Comparison of ENCODE assay signal across 15 cellular contexts in genomic region chrX:19303216-19303880, GRCh38. TPM values are rescaled to one million over a fixed set of nuclear protein-coding genes. Genes with fewer than 3 reads are reported as not detected.
A peak's percentile ranks its signal among the peaks of the same experiment; 100 is the strongest.
DNase-seq lines count a peak whose midpoint lies in the region; ATAC-seq, FAIRE-seq and TF ChIP-seq lines count a peak whose summit lies in the region.
"Had no signal": no experiment of that assay in that cellular context is flagged by ENCODE, and none has a peak within 500 bp of the region (broad histone marks: within the 10 kb centered on the region; RNA-seq: fewer than 3 reads in every experiment).

No MANE protein-coding gene starts in this region.

- DNase-seq in A172 (ENCODE audit: low spot score) (peak; percentile 2), GM19239 (ENCODE audit: insufficient read length, low spot score) (no peak), brain microvascular endothelial cell (peak; percentile 47), hepatocyte (ENCODE audit: low spot score) (peak; percentile 48), kidney (no peak), MM.1S (no peak), G401 (ENCODE audit: low spot score) (no peak)
- DNase-seq: activated CD8-positive, alpha-beta memory T cell treated with anti-CD3 and anti-CD28 coated beads, Interleukin-2, amount 50 U/mL, for 48 hours; pancreas; stimulated activated CD4-positive, alpha-beta T cell treated with anti-CD3 and anti-CD28 coated beads, Interleukin-4, amount 100 ng/mL, for 1 hour had no signal

- FAIRE-seq in GM19239 (lab: Jason Lieb, UNC) = peak; percentile 62
- no peak for FAIRE-seq in kidney (lab: Jason Lieb, UNC)
- FAIRE-seq: H1, pancreas had no signal

- H3K9me2 ChIP-seq in hepatocyte (replicated peaks; ENCODE audit: insufficient read depth) (no peaks in the 10 kb centered on the region), MM.1S (replicated peaks; ENCODE audit: insufficient read depth, low read length) (no peaks in the 10 kb centered on the region)

- in situ Hi-C loops in brain microvascular endothelial cell (cut with HindIII; ENCODE audit: low pct_ligation_motif_present, low sequenced_read_pairs) (no loop called here), G401 (cut with HindIII; ENCODE audit: low sequenced_read_pairs) (no loop called here)

- 66% methylated on average over 10 of the region's 10 CpGs for WGBS in hepatocyte (ENCODE audit: low lambda C conversion rate, missing lambda C conversion rate)

- intact Hi-C loops in kidney (cut with DNase I) = no loop called here

- H3K4me3 ChIP-seq in brain microvascular endothelial cell (ENCODE audit: low read depth, low read length) (no peak overlapping the region), hepatocyte (no peak overlapping the region), kidney (ENCODE audit: low read length in 2 of 2) (no peak overlapping the region), MM.1S (ENCODE audit: low read length) (no peak overlapping the region)
- H3K4me3 ChIP-seq: BLaER1, pancreas had no signal

- H3K9me3 ChIP-seq in hepatocyte (ENCODE audit: low read depth) = no peaks in the 10 kb centered on the region
- no peaks in the 10 kb centered on the region for H3K9me3 ChIP-seq in kidney (ENCODE audit: control insufficient read depth in 1 of 2, low read length in 2 of 2)
- H3K9me3 ChIP-seq in MM.1S (replicated peaks; ENCODE audit: insufficient read depth, low read length) = no peaks in the 10 kb centered on the region
- H3K9me3 ChIP-seq: BLaER1, pancreas had no signal

- H3K4me2 ChIP-seq in hepatocyte (no peak overlapping the region), MM.1S (ENCODE audit: low read depth, low read length) (no peak overlapping the region)
- H3K4me2 ChIP-seq: BLaER1 had no signal

- TF ChIP-seq CTCF in brain microvascular endothelial cell (IDR thresholded peaks at IDR 0.05; ENCODE audit: low read depth, low read length, missing control alignments) (no peak), hepatocyte (IDR thresholded peaks at IDR 0.05; ENCODE audit: poor library complexity) (no peak), kidney (IDR thresholded peaks at IDR 0.05; ENCODE audit: borderline replicate concordance, extremely low read depth, insufficient read depth) (no peak), MM.1S (IDR thresholded peaks at IDR 0.05; ENCODE audit: low read length) (no peak)

- H4K20me1 ChIP-seq in hepatocyte (ENCODE audit: insufficient read depth, poor library complexity, severe bottlenecking) = no peaks in the 10 kb centered on the region
- no peaks in the 10 kb centered on the region for H4K20me1 ChIP-seq in MM.1S (ENCODE audit: insufficient read depth, low read length)
- H4K20me1 ChIP-seq: BLaER1 had no signal

- no peak for ATAC-seq in HG03108 (IDR thresholded peaks at IDR 0.05; ENCODE audit: unreplicated experiment)
- ATAC-seq: esophagus mucosa, Panc1 had no signal

- no peaks in the 10 kb centered on the region for H3F3A ChIP-seq in MM.1S (ENCODE audit: insufficient read depth, low read length)

- H2AFZ ChIP-seq in hepatocyte (no peak overlapping the region), MM.1S (ENCODE audit: low read length) (no peak overlapping the region)

- H3K9ac ChIP-seq in kidney (ENCODE audit: low read length in 2 of 2) (no peak overlapping the region), MM.1S (ENCODE audit: low read length) (no peak overlapping the region)
- H3K9ac ChIP-seq: BLaER1 had no signal

- no peaks in the 10 kb centered on the region for H3K79me2 ChIP-seq in hepatocyte
- H3K79me2 ChIP-seq in MM.1S (ENCODE audit: low read length) = no peaks in the 10 kb centered on the region

- H3K27ac ChIP-seq in brain microvascular endothelial cell (no peak overlapping the region), hepatocyte (no peak overlapping the region), kidney (ENCODE audit: low read depth in 2 of 2, low read length in 2 of 2) (no peak overlapping the region), MM.1S (ENCODE audit: low read length) (no peak overlapping the region)
- H3K27ac ChIP-seq: BLaER1, pancreas had no signal

- H3K4me1 ChIP-seq in hepatocyte (ENCODE audit: insufficient read depth) (no peaks in the 10 kb centered on the region), kidney (ENCODE audit: control insufficient read depth in 1 of 2, insufficient read depth in 1 of 2, low read depth in 1 of 2, low read length in 2 of 2) (no peaks in the 10 kb centered on the region), MM.1S (ENCODE audit: low read length) (no peaks in the 10 kb centered on the region)
- H3K4me1 ChIP-seq: pancreas had no signal

- H3K36me3 ChIP-seq in brain microvascular endothelial cell (replicated peaks) (no peaks in the 10 kb centered on the region), hepatocyte (replicated peaks; ENCODE audit: insufficient read depth, low read depth) (no peaks in the 10 kb centered on the region), kidney (ENCODE audit: control insufficient read depth in 1 of 2, insufficient read depth in 2 of 2, low read length in 2 of 2) (no peaks in the 10 kb centered on the region), MM.1S (replicated peaks; ENCODE audit: insufficient read depth, low read length) (no peaks in the 10 kb centered on the region)
- H3K36me3 ChIP-seq: BLaER1, pancreas had no signal

- H3K27me3 ChIP-seq in brain microvascular endothelial cell (replicated peaks) (no peaks in the 10 kb centered on the region), hepatocyte (no peaks in the 10 kb centered on the region), MM.1S (replicated peaks; ENCODE audit: insufficient read depth, low read length) (no peaks in the 10 kb centered on the region)

RNA-seq across cellular contexts. Expression of gene PDHA1, which starts 40.4 kb away (rescaled TPM):
- 215 and 237 TPM in 2 replicates for total RNA-seq in A172 (2014; rRNA removed; shearing (Covaris generic))
- total RNA-seq in hepatocyte = 119 and 144 TPM in 2 replicates
- 396 TPM in 2 replicates for polyA plus RNA-seq in hepatocyte
- total RNA-seq in kidney = 206 TPM
- polyA plus RNA-seq in kidney (ENCODE audit: insufficient read depth, low read depth, low replicate concordance) = 526 TPM
- 124 and 177 TPM in 2 replicates for total RNA-seq in G401 (2014; rRNA removed; shearing (Covaris generic))

Comparison
In these comparisons a context has a peak if more than half of its experiments do, and no peak if none do; other contexts are left out.
1. DNase-seq: peak in A172 (single experiment), brain microvascular endothelial cell (single experiment) and hepatocyte (single experiment); none in GM19239 (single experiment), kidney (single experiment), MM.1S (single experiment) and G401 (single experiment).